Comparison of ENCODE assay signal across 13 cellular contexts in genomic region chr2:230267556-230267955, GRCh38. TPM values are rescaled to one million over a fixed set of nuclear protein-coding genes. Genes with fewer than 3 reads are reported as not detected.
DNase-seq lines count a peak whose midpoint lies in the region; ATAC-seq, FAIRE-seq and TF ChIP-seq lines count a peak whose summit lies in the region.
"Had no signal": no experiment of that assay in that cellular context is flagged by ENCODE, and none has a peak within 500 bp of the region (broad histone marks: within the 10 kb centered on the region; RNA-seq: fewer than 3 reads in every experiment).

No MANE protein-coding gene starts in this region.

- intact Hi-C loops in HepG2 (cut with micrococcal nuclease; ENCODE audit: unreplicated experiment): no loop called here

- H3K9me3 ChIP-seq in HepG2 (ENCODE audit: low read length): no peaks in the 10 kb centered on the region
- H3K9me3 ChIP-seq: colonic mucosa had no signal

- whole genome bisulfite sequencing in HepG2 (ENCODE audit: low lambda C conversion rate): 19% methylated on average over 3 of the region's 3 CpGs

- peak; percentile 78 for ATAC-seq in GM18868 (IDR thresholded peaks at IDR 0.05; ENCODE audit: unreplicated experiment)
- ATAC-seq in GM21786 (IDR thresholded peaks at IDR 0.05; ENCODE audit: unreplicated experiment): peak; percentile 68
- ATAC-seq in HG03354 (IDR thresholded peaks at IDR 0.05; ENCODE audit: poor library complexity, severe bottlenecking, unreplicated experiment): peak; percentile 71
- ATAC-seq in HepG2: no peak

- no peaks in the 10 kb centered on the region for H3K79me2 ChIP-seq in HepG2 (ENCODE audit: insufficient read depth, low read length)

- H4K20me1 ChIP-seq in HepG2 (ENCODE audit: insufficient read depth, low read length): no peaks in the 10 kb centered on the region
- H4K20me1 ChIP-seq: BLaER1 had no signal

- FAIRE-seq in HepG2 (lab: Jason Lieb, UNC): no peak

- POLR2A ChIA-PET in HepG2 (lab: Yijun Ruan, JAX): no interaction called here

- no peak for TF ChIP-seq RAD21 in HepG2 (CRISPR knock-in tag; IDR thresholded peaks at IDR 0.05)

- H3K9ac ChIP-seq in HepG2 (ENCODE audit: insufficient read depth, low read depth, low read length): no peak overlapping the region
- H3K9ac ChIP-seq: BLaER1 had no signal

- H3K4me3 ChIP-seq in GM06990 (replicated peaks; ENCODE audit: low read depth, low read length) (no peak overlapping the region), HepG2 (replicated peaks in 1 of 3; ENCODE audit: insufficient read depth in 1 of 3, low read depth in 2 of 3, low read length in 3 of 3) (no peak overlapping the region)
- H3K4me3 ChIP-seq: BLaER1, colonic mucosa had no signal

- TF ChIP-seq CTCF in GM06990 (IDR thresholded peaks at IDR 0.05; ENCODE audit: insufficient read depth, low read length, poor library complexity, severe bottlenecking) (no peak), HepG2 (CRISPR knock-in tag; IDR thresholded peaks at IDR 0.05) (no peak)

- H3K27me3 ChIP-seq in GM06990 (replicated peaks; ENCODE audit: control insufficient read depth, insufficient read depth, low read length): no peaks in the 10 kb centered on the region
- peaks cover 0 to 24% of the 10 kb centered on the region in 2 experiments; a peak in 4 of 5 replicates for H3K27me3 ChIP-seq in HepG2 (ENCODE audit: control insufficient read depth in 1 of 2, insufficient read depth in 2 of 2, low read length in 2 of 2)
- H3K27me3 ChIP-seq: BLaER1, colonic mucosa had no signal

- peaks cover 3% of the 10 kb centered on the region for H3K36me3 ChIP-seq in GM06990 (ENCODE audit: control insufficient read depth, insufficient read depth, low read length)
- H3K36me3 ChIP-seq in HepG2 (replicated peaks in 1 of 2; ENCODE audit: control insufficient read depth in 1 of 2, insufficient read depth in 2 of 2, low read length in 2 of 2): no peaks in the 10 kb centered on the region
- H3K36me3 ChIP-seq: BLaER1, colonic mucosa had no signal

- H3K4me2 ChIP-seq in HepG2 (ENCODE audit: low read depth, low read length): no peak overlapping the region
- H3K4me2 ChIP-seq: BLaER1 had no signal

- DNase-seq in GM06990 (ENCODE audit: extremely low read depth, insufficient read length) (peak; percentile 80), occipital lobe (lab: John Stamatoyannopoulos, UW) (no peak), HepG2 (ENCODE audit: low spot score) (no peak), AG08396 (ENCODE audit: low spot score) (no peak), GOT3 (lab: John Stamatoyannopoulos, UW) (no peak)
- DNase-seq: activated effector memory CD4-positive, alpha-beta T cell treated with Interleukin-2 at 50 U/mL for 16 hours; colonic mucosa; NCI-H1436 treated with DMSO at 0.1 percent for 48 hours; T-helper 9 cell had no signal

- BruUV-seq in HepG2 (replicated peaks; lab: Mats Ljungman, UMichigan): no TSS peak

- H3K27ac ChIP-seq in HepG2 (ENCODE audit: extremely low read length, insufficient read depth, low read length): no peak overlapping the region
- H3K27ac ChIP-seq: BLaER1, colonic mucosa had no signal

- no peak for TF ChIP-seq POLR2A in HepG2 (IDR thresholded peaks at IDR 0.05; ENCODE audit: insufficient read depth in 1 of 2, low read depth in 2 of 2, low read length in 2 of 2)

- in situ Hi-C loops in HepG2 (cut with HindIII; ENCODE audit: extremely low pct_ligation_motif_present, low pct_unique_long_range_greater_than_20kb): no loop called here

- 0 out of 2 replicates have a peak, but pooled peaks cover 8% of the 10 kb centered on the region for H3K4me1 ChIP-seq in HepG2 (ENCODE audit: insufficient read depth, low read length)
- H3K4me1 ChIP-seq: BLaER1, colonic mucosa had no signal

- CTCF ChIA-PET in HepG2 (lab: Yijun Ruan, JAX; ENCODE audit: low intra/inter-chr PET ratio, low total read pairs): no interaction called here

- H2AFZ ChIP-seq in HepG2 (ENCODE audit: low read length): no peak overlapping the region

- no peak for TF ChIP-seq EP300 in HepG2 (IDR thresholded peaks at IDR 0.05; ENCODE audit: low read depth in 2 of 2, low read length in 2 of 2)
- no peak for TF ChIP-seq EP300 in HepG2 (CRISPR knock-in tag; IDR thresholded peaks at IDR 0.05; ENCODE audit: borderline replicate concordance)

TF ChIP-seq in HepG2, 621 proteins besides CTCF, POLR2A, EP300 and RAD21 (continues in another document):
- no peak for TF ChIP-seq ERF (CRISPR knock-in tag; IDR thresholded peaks at IDR 0.05)

RNA-seq across cellular contexts. Expression of gene SP140, which starts 42.0 kb away (rescaled TPM):
- total RNA-seq in occipital lobe (1.1 TPM), HepG2 (2016; rRNA removed; fragmentation: Illumina TruSeq; extraction: Trizol) (0.79 and 0.80 TPM in 2 replicates)
- total RNA-seq in HepG2 (2016; cell fraction: cytosol; rRNA removed; fragmentation: Illumina TruSeq; extraction: Trizol; ENCODE audit: low read depth): 0.26 and 0.91 TPM in 2 replicates
- total RNA-seq in HepG2 (2016; cell fraction: insoluble cytoplasmic fraction; rRNA removed; fragmentation: Illumina TruSeq; extraction: Trizol): 1.1 TPM in 2 replicates
- total RNA-seq in HepG2 (2016; cell fraction: membrane; rRNA removed; fragmentation: Illumina TruSeq; extraction: Trizol): 0.59 and 1.1 TPM in 2 replicates
- total RNA-seq in HepG2 (2016; cell fraction: nucleus; rRNA removed; fragmentation: Illumina TruSeq; extraction: Trizol): 2.0 and 2.6 TPM in 2 replicates
- polyA plus RNA-seq in HepG2 (2011; rRNA removed): 0.57 and 0.81 TPM in 2 replicates
- 0.52 and 0.86 TPM in 2 replicates for polyA plus RNA-seq in HepG2 (2011; cell fraction: cytosol; rRNA removed)
- 0.66 and 2.3 TPM in 2 replicates for polyA plus RNA-seq in HepG2 (2011; cell fraction: nucleus; rRNA removed)
- polyA plus RNA-seq in HepG2 (2012): 1.2 and 1.9 TPM in 2 replicates
- polyA plus RNA-seq in HepG2 (2016; cell fraction: cytosol; fragmentation: Illumina TruSeq; extraction: Trizol; ENCODE audit: low read depth): 0.40 and 0.55 TPM in 2 replicates
- polyA plus RNA-seq in HepG2 (2016; cell fraction: insoluble cytoplasmic fraction; fragmentation: Illumina TruSeq; extraction: Trizol; ENCODE audit: low read depth): 1.2 and 2.0 TPM in 2 replicates
- 0.56 and 0.97 TPM in 2 replicates for polyA plus RNA-seq in HepG2 (2016; cell fraction: membrane; fragmentation: Illumina TruSeq; extraction: Trizol; ENCODE audit: low read depth)
- 1.1 TPM in 1 of 2 replicates, not detected in the other for polyA plus RNA-seq in HepG2 (2016; cell fraction: nucleus; fragmentation: Illumina TruSeq; extraction: Trizol; ENCODE audit: insufficient read depth, low read depth)
- polyA minus RNA-seq in HepG2 (2011; rRNA and poly(A)+ RNA removed; ENCODE audit: low replicate concordance): 1.4 TPM in 1 of 2 replicates, not detected in the other
- polyA minus RNA-seq in HepG2 (2011; cell fraction: cytosol; rRNA and poly(A)+ RNA removed): not detected in 2 replicates
- polyA minus RNA-seq in HepG2 (2011; cell fraction: nucleus; rRNA and poly(A)+ RNA removed): 1.5 and 5.7 TPM in 2 replicates

RNA-seq across cellular contexts. Expression of gene SP110, which starts 47.8 kb away (rescaled TPM):
- total RNA-seq in occipital lobe (1.2 TPM), HepG2 (2016; rRNA removed; fragmentation: Illumina TruSeq; extraction: Trizol) (9.8 and 10.4 TPM in 2 replicates)
- 3.0 TPM in 2 replicates for total RNA-seq in HepG2 (2016; cell fraction: cytosol; rRNA removed; fragmentation: Illumina TruSeq; extraction: Trizol; ENCODE audit: low read depth)
- 9.3 and 9.8 TPM in 2 replicates for total RNA-seq in HepG2 (2016; cell fraction: insoluble cytoplasmic fraction; rRNA removed; fragmentation: Illumina TruSeq; extraction: Trizol)
- 5.2 and 5.4 TPM in 2 replicates for total RNA-seq in HepG2 (2016; cell fraction: membrane; rRNA removed; fragmentation: Illumina TruSeq; extraction: Trizol)
- total RNA-seq in HepG2 (2016; cell fraction: nucleus; rRNA removed; fragmentation: Illumina TruSeq; extraction: Trizol): 8.2 and 11.5 TPM in 2 replicates
- 7.9 and 9.7 TPM in 2 replicates for polyA plus RNA-seq in HepG2 (2011; rRNA removed)
- 5.5 and 6.7 TPM in 2 replicates for polyA plus RNA-seq in HepG2 (2011; cell fraction: cytosol; rRNA removed)
- 6.9 and 13.0 TPM in 2 replicates for polyA plus RNA-seq in HepG2 (2011; cell fraction: nucleus; rRNA removed)
- polyA plus RNA-seq in HepG2 (2012): 7.8 and 10.1 TPM in 2 replicates
- polyA plus RNA-seq in HepG2 (2016; cell fraction: cytosol; fragmentation: Illumina TruSeq; extraction: Trizol; ENCODE audit: low read depth): 1.9 and 3.0 TPM in 2 replicates
- polyA plus RNA-seq in HepG2 (2016; cell fraction: insoluble cytoplasmic fraction; fragmentation: Illumina TruSeq; extraction: Trizol; ENCODE audit: low read depth): 9.8 and 13.4 TPM in 2 replicates
- 3.2 and 3.9 TPM in 2 replicates for polyA plus RNA-seq in HepG2 (2016; cell fraction: membrane; fragmentation: Illumina TruSeq; extraction: Trizol; ENCODE audit: low read depth)
- polyA plus RNA-seq in HepG2 (2016; cell fraction: nucleus; fragmentation: Illumina TruSeq; extraction: Trizol; ENCODE audit: insufficient read depth, low read depth): 14.4 and 14.6 TPM in 2 replicates
- 7.2 and 8.0 TPM in 2 replicates for polyA minus RNA-seq in HepG2 (2011; rRNA and poly(A)+ RNA removed; ENCODE audit: low replicate concordance)
- polyA minus RNA-seq in HepG2 (2011; cell fraction: cytosol; rRNA and poly(A)+ RNA removed): 4.8 and 5.0 TPM in 2 replicates
- 18.9 and 26.6 TPM in 2 replicates for polyA minus RNA-seq in HepG2 (2011; cell fraction: nucleus; rRNA and poly(A)+ RNA removed)

RNA-seq across cellular contexts. Expression of gene SP140L, which starts 59.4 kb away (rescaled TPM):
- total RNA-seq in occipital lobe: 0.47 TPM
- total RNA-seq in HepG2 (2016; rRNA removed; fragmentation: Illumina TruSeq; extraction: Trizol): 13.2 and 17.5 TPM in 2 replicates
- 5.6 TPM in 2 replicates for total RNA-seq in HepG2 (2016; cell fraction: cytosol; rRNA removed; fragmentation: Illumina TruSeq; extraction: Trizol; ENCODE audit: low read depth)
- total RNA-seq in HepG2 (2016; cell fraction: insoluble cytoplasmic fraction; rRNA removed; fragmentation: Illumina TruSeq; extraction: Trizol): 13.2 and 18.1 TPM in 2 replicates
- total RNA-seq in HepG2 (2016; cell fraction: membrane; rRNA removed; fragmentation: Illumina TruSeq; extraction: Trizol): 4.1 and 5.0 TPM in 2 replicates
- 26.0 and 35.8 TPM in 2 replicates for total RNA-seq in HepG2 (2016; cell fraction: nucleus; rRNA removed; fragmentation: Illumina TruSeq; extraction: Trizol)
- 10.9 and 13.7 TPM in 2 replicates for polyA plus RNA-seq in HepG2 (2011; rRNA removed)
- polyA plus RNA-seq in HepG2 (2011; cell fraction: cytosol; rRNA removed): 4.5 and 5.7 TPM in 2 replicates
- polyA plus RNA-seq in HepG2 (2011; cell fraction: nucleus; rRNA removed): 24.8 and 38.1 TPM in 2 replicates
- polyA plus RNA-seq in HepG2 (2012): 11.8 and 16.1 TPM in 2 replicates
- 0.91 and 1.0 TPM in 2 replicates for polyA plus RNA-seq in HepG2 (2016; cell fraction: cytosol; fragmentation: Illumina TruSeq; extraction: Trizol; ENCODE audit: low read depth)
- polyA plus RNA-seq in HepG2 (2016; cell fraction: insoluble cytoplasmic fraction; fragmentation: Illumina TruSeq; extraction: Trizol; ENCODE audit: low read depth): 15.7 TPM in 2 replicates
- 2.0 and 2.4 TPM in 2 replicates for polyA plus RNA-seq in HepG2 (2016; cell fraction: membrane; fragmentation: Illumina TruSeq; extraction: Trizol; ENCODE audit: low read depth)
- 44.7 and 46.0 TPM in 2 replicates for polyA plus RNA-seq in HepG2 (2016; cell fraction: nucleus; fragmentation: Illumina TruSeq; extraction: Trizol; ENCODE audit: insufficient read depth, low read depth)
- 3.0 and 5.6 TPM in 2 replicates for polyA minus RNA-seq in HepG2 (2011; rRNA and poly(A)+ RNA removed; ENCODE audit: low replicate concordance)
- polyA minus RNA-seq in HepG2 (2011; cell fraction: cytosol; rRNA and poly(A)+ RNA removed): 3.8 and 4.1 TPM in 2 replicates
- polyA minus RNA-seq in HepG2 (2011; cell fraction: nucleus; rRNA and poly(A)+ RNA removed): 33.9 and 48.9 TPM in 2 replicates
